ENCODE assay signal across 8 cellular contexts in the genomic region with DNA sequence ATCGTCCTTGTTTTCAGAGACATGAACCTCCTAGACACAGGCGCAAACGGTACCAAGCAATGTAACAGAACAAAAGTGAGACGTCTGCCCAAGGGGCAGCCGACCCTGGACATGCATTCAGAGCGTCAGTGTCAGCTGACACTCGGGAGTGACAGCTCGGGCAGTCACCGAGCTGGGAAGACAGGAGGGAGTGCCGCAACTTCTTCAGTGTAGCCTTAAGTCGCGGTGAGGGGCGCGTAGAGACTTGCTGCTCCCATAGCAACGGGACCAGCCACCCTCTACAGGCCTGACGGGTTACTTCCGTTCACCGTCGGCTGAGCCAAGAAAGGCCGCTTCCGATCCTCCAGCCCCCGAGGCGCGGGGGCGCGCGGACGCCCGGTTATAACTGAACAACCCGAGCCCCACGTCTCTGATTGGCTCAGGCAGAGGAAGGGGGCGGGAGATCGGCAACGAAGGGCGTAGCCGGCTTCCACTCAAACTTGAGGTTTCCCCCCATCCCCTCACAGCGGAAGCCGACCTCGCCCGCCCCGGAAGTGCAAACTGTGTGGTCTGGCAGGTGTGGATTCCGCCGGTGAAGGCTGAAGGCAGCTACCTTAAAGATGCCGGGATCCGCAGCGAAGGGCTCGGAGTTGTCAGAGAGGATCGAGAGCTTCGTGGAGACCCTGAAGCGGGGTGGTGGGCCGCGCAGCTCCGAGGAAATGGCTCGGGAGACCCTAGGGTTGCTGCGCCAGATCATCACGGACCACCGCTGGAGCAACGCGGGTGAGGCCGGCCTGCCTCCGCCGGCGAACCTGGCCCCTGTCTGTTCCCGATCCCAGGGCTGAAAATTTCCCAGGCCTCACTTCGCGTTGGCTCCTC. TPM values are rescaled to one million over a fixed set of nuclear protein-coding genes. Genes with fewer than 3 reads are reported as not detected.
A peak's percentile ranks its signal among the peaks of the same experiment; 100 is the strongest.
DNase-seq lines count a peak whose midpoint lies in the region; ATAC-seq, FAIRE-seq and TF ChIP-seq lines count a peak whose summit lies in the region.

A gene (plus strand): TSS at position 530 of the 858 bp plus-strand sequence. CDS start 70 bp downstream, at position 600.

- CTCF ChIA-PET in T-cell (lab: Charles Lee), result interaction anchor here (0.6 to 0.9 kb wide), 2 partner anchors 213 to 240 kb away, joined by 3 to 4 read pairs; a partner anchor contains a TSS

- FAIRE-seq in GM12891 (lab: Jason Lieb, UNC), result peak; percentile 99

- peaks cover 41 to 52% (median 45%) of the 10 kb centered on the region in 3 donors for H3K4me1 Mint-ChIP-seq in T-cell
- H3K4me1 Mint-ChIP-seq in type B pancreatic cell (ENCODE audit: unreplicated experiment), result peaks cover 15% of the 10 kb centered on the region

- H3K27ac Mint-ChIP-seq in T-cell, result peak within 1 kb of the TSS; percentile 93 to 97
- H3K27ac Mint-ChIP-seq in type B pancreatic cell, result peak within 1 kb of the TSS; percentile 82

- peak; percentile 91 for DNase-seq in GM12891 (ENCODE audit: insufficient read length, low spot score)
- DNase-seq in NCI-H1436 treated with DMSO at 0.1 percent for 48 hours (lab: John Stamatoyannopoulos, UW), result peak; percentile 91
- DNase-seq in T-cell, result peak; percentile 97 to 100 (median 99)
- DNase-seq in cardiac septum (ENCODE audit: low spot score), result peak; percentile 97
- DNase-seq in pons (ENCODE audit: low spot score), result peak; percentile 97
- peak; percentile 97 for DNase-seq in type B pancreatic cell (ENCODE audit: extremely low spot score, unreplicated experiment)

- intact Hi-C loops in cardiac septum (cut with DNase I), result loop anchor here (5.0 to 10.0 kb wide), 2 partner anchors 48 to 65 kb away; a partner anchor contains a TSS

- peak; percentile 54 for TF ChIP-seq CTCF in type B pancreatic cell (conservative IDR thresholded peaks at IDR 0.05)

- H3K27me3 Mint-ChIP-seq in T-cell (no peaks in the 10 kb centered on the region), type B pancreatic cell (no peaks in the 10 kb centered on the region)

- peak within 1 kb of the TSS; percentile 98 for H3K4me3 Mint-ChIP-seq in T-cell
- peak within 1 kb of the TSS; percentile 99 for H3K4me3 Mint-ChIP-seq in type B pancreatic cell

- ATAC-seq in HG02840 (IDR thresholded peaks at IDR 0.05; ENCODE audit: low FRiP score, unreplicated experiment) (peak; percentile 96), T-cell (replicated peaks in 1 of 4) (peak; percentile 94 to 99 (median 96))

- H3K9me3 Mint-ChIP-seq in T-cell, result no peaks in the 10 kb centered on the region
- no peaks in the 10 kb centered on the region for H3K9me3 Mint-ChIP-seq in type B pancreatic cell

- peak; percentile 40; the same call in 1 of the 2 replicates for TF ChIP-seq POLR2A in GM12891 (IDR thresholded peaks at IDR 0.05; ENCODE audit: low read depth, low read length)

- 0 to 1% (median 1%) methylated on average over 63 to 66 of the region's 66 CpGs for WGBS in adipose tissue, 3 donors

- POLR2A ChIA-PET in T-cell (lab: Charles Lee), result interaction anchor here in 1 of 2 donors (0.6 to 0.7 kb wide), 2 partner anchors 14 to 141 kb away, joined by 3 read pairs; no protein-coding TSS in a partner anchor

- H3K36me3 Mint-ChIP-seq in T-cell, result peaks cover 32% of the 10 kb centered on the region
- H3K36me3 Mint-ChIP-seq in type B pancreatic cell, result peaks cover 23% of the 10 kb centered on the region

- no peak within 1 kb of the TSS for H3K27ac ChIP-seq in adipose tissue (ENCODE audit: low read depth, low read length)

TF ChIP-seq in GM12891, 5 proteins besides CTCF, POLR2A, EP300 and RAD21:
- TF ChIP-seq POU2F2 (IDR thresholded peaks at IDR 0.05; ENCODE audit: low read depth, low read length), result no peak
- peak; percentile 20 for TF ChIP-seq PAX5 (IDR thresholded peaks at IDR 0.05; ENCODE audit: insufficient read depth, low read length, severe bottlenecking)
- TF ChIP-seq TAF1 (IDR thresholded peaks at IDR 0.05; ENCODE audit: low read depth, low read length), result no peak
- 0 out of 2 replicates have a peak, but pooled peaks have one; percentile 44 for TF ChIP-seq SPI1 (IDR thresholded peaks at IDR 0.05; ENCODE audit: low read depth, low read length)
- peak; percentile 62; the same call in 1 of the 2 replicates for TF ChIP-seq POLR2AphosphoS5 (IDR thresholded peaks at IDR 0.05; ENCODE audit: low read depth, low read length)

RNA-seq across cellular contexts. Expression of the gene that starts here (rescaled TPM):
- 49.2 TPM for polyA plus RNA-seq in GM12891 (2012; ENCODE audit: low read depth, missing spikeins)
- total RNA-seq in T-cell, result 10 to 100 TPM; 19.4 to 31.5 (median 29.2) TPM
- 10 to 100 TPM; 22.8 to 41.3 (median 28.9) TPM for polyA plus RNA-seq in adipose tissue
- total RNA-seq in cardiac septum, result 36.4 TPM
- total RNA-seq in type B pancreatic cell (ENCODE audit: low replicate concordance), result 36.5 and 45.0 TPM in 2 replicates
